1 cellular context compared by ENCODE assay signal in the genomic region with DNA sequence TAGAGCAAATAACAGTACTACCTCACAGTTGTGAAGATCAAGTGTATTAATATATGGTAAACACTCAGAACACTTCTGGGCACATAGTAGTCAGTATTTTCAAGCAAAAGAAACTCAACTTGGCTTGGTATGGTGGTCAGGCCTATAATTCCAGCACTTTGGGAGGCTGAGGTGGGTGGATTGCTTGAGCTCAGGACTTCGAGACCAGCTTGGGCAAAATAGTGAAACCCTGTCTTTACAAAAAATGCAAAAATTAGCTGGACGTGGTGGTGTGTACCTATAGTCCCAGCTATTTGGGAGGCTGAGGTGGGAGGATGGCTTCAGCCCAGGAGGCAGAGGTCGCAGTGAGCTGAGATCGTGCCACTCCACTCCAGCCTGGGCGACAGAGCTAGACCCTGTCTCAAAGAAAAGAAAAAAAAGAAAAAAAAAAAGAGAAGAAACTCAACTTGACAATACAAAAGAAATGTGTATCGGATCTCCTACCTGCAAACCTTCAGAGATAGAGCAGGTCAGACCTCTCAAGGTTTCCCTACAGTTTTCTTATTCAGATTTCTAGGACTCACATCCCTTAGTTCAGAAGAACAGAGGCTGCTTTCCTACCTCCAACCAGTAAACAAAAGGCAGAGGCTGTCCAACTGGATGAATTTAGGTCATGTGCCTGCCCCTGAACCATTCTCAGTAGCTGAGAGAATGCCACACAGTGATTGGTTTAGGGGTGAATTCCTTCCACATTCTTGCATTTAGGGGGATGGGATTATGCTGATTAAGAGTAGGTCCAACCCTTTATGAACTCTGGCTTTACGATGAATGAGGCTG.
TF ChIP-seq lines count a peak whose summit lies in the region.

No MANE protein-coding gene starts in this region.

TF ChIP-seq in HepG2, 621 proteins besides CTCF, POLR2A, EP300 and RAD21 (continued from another document and continues in another):
- TF ChIP-seq, protein P1, sequence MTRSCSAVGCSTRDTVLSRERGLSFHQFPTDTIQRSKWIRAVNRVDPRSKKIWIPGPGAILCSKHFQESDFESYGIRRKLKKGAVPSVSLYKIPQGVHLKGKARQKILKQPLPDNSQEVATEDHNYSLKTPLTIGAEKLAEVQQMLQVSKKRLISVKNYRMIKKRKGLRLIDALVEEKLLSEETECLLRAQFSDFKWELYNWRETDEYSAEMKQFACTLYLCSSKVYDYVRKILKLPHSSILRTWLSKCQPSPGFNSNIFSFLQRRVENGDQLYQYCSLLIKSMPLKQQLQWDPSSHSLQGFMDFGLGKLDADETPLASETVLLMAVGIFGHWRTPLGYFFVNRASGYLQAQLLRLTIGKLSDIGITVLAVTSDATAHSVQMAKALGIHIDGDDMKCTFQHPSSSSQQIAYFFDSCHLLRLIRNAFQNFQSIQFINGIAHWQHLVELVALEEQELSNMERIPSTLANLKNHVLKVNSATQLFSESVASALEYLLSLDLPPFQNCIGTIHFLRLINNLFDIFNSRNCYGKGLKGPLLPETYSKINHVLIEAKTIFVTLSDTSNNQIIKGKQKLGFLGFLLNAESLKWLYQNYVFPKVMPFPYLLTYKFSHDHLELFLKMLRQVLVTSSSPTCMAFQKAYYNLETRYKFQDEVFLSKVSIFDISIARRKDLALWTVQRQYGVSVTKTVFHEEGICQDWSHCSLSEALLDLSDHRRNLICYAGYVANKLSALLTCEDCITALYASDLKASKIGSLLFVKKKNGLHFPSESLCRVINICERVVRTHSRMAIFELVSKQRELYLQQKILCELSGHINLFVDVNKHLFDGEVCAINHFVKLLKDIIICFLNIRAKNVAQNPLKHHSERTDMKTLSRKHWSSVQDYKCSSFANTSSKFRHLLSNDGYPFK (CRISPR knock-in tag; IDR thresholded peaks at IDR 0.05; ENCODE audit: borderline replicate concordance): no peak
- peak; percentile 22; the same call in 1 of the 2 replicates for TF ChIP-seq TAF1 (CRISPR knock-in tag; IDR thresholded peaks at IDR 0.05)
- TF ChIP-seq ZNF616 (CRISPR knock-in tag; IDR thresholded peaks at IDR 0.05; ENCODE audit: low read depth): no peak
- TF ChIP-seq ZNF598 (CRISPR knock-in tag; IDR thresholded peaks at IDR 0.05; ENCODE audit: borderline replicate concordance): peak; percentile 53; the same call in 1 of the 2 replicates
- TF ChIP-seq, protein P2, sequence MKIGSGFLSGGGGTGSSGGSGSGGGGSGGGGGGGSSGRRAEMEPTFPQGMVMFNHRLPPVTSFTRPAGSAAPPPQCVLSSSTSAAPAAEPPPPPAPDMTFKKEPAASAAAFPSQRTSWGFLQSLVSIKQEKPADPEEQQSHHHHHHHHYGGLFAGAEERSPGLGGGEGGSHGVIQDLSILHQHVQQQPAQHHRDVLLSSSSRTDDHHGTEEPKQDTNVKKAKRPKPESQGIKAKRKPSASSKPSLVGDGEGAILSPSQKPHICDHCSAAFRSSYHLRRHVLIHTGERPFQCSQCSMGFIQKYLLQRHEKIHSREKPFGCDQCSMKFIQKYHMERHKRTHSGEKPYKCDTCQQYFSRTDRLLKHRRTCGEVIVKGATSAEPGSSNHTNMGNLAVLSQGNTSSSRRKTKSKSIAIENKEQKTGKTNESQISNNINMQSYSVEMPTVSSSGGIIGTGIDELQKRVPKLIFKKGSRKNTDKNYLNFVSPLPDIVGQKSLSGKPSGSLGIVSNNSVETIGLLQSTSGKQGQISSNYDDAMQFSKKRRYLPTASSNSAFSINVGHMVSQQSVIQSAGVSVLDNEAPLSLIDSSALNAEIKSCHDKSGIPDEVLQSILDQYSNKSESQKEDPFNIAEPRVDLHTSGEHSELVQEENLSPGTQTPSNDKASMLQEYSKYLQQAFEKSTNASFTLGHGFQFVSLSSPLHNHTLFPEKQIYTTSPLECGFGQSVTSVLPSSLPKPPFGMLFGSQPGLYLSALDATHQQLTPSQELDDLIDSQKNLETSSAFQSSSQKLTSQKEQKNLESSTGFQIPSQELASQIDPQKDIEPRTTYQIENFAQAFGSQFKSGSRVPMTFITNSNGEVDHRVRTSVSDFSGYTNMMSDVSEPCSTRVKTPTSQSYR (CRISPR knock-in tag; IDR thresholded peaks at IDR 0.05; ENCODE audit: borderline replicate concordance): peak; percentile 84
- TF ChIP-seq, protein P3, sequence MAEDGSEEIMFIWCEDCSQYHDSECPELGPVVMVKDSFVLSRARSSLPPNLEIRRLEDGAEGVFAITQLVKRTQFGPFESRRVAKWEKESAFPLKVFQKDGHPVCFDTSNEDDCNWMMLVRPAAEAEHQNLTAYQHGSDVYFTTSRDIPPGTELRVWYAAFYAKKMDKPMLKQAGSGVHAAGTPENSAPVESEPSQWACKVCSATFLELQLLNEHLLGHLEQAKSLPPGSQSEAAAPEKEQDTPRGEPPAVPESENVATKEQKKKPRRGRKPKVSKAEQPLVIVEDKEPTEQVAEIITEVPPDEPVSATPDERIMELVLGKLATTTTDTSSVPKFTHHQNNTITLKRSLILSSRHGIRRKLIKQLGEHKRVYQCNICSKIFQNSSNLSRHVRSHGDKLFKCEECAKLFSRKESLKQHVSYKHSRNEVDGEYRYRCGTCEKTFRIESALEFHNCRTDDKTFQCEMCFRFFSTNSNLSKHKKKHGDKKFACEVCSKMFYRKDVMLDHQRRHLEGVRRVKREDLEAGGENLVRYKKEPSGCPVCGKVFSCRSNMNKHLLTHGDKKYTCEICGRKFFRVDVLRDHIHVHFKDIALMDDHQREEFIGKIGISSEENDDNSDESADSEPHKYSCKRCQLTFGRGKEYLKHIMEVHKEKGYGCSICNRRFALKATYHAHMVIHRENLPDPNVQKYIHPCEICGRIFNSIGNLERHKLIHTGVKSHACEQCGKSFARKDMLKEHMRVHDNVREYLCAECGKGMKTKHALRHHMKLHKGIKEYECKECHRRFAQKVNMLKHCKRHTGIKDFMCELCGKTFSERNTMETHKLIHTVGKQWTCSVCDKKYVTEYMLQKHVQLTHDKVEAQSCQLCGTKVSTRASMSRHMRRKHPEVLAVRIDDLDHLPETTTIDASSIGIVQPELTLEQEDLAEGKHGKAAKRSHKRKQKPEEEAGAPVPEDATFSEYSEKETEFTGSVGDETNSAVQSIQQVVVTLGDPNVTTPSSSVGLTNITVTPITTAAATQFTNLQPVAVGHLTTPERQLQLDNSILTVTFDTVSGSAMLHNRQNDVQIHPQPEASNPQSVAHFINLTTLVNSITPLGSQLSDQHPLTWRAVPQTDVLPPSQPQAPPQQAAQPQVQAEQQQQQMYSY (CRISPR knock-in tag; IDR thresholded peaks at IDR 0.05): no peak
- TF ChIP-seq ZNF550 (CRISPR knock-in tag; IDR thresholded peaks at IDR 0.05; ENCODE audit: borderline replicate concordance): no peak
- TF ChIP-seq SOX5 (CRISPR knock-in tag; IDR thresholded peaks at IDR 0.05; ENCODE audit: borderline replicate concordance): peak; percentile 53; the same call in 1 of the 2 replicates
- no peak for TF ChIP-seq BCL6 (CRISPR knock-in tag; IDR thresholded peaks at IDR 0.05)
- peak; percentile 69 for TF ChIP-seq SAP130 (CRISPR knock-in tag; IDR thresholded peaks at IDR 0.05; ENCODE audit: low read depth)
- TF ChIP-seq, protein P4, sequence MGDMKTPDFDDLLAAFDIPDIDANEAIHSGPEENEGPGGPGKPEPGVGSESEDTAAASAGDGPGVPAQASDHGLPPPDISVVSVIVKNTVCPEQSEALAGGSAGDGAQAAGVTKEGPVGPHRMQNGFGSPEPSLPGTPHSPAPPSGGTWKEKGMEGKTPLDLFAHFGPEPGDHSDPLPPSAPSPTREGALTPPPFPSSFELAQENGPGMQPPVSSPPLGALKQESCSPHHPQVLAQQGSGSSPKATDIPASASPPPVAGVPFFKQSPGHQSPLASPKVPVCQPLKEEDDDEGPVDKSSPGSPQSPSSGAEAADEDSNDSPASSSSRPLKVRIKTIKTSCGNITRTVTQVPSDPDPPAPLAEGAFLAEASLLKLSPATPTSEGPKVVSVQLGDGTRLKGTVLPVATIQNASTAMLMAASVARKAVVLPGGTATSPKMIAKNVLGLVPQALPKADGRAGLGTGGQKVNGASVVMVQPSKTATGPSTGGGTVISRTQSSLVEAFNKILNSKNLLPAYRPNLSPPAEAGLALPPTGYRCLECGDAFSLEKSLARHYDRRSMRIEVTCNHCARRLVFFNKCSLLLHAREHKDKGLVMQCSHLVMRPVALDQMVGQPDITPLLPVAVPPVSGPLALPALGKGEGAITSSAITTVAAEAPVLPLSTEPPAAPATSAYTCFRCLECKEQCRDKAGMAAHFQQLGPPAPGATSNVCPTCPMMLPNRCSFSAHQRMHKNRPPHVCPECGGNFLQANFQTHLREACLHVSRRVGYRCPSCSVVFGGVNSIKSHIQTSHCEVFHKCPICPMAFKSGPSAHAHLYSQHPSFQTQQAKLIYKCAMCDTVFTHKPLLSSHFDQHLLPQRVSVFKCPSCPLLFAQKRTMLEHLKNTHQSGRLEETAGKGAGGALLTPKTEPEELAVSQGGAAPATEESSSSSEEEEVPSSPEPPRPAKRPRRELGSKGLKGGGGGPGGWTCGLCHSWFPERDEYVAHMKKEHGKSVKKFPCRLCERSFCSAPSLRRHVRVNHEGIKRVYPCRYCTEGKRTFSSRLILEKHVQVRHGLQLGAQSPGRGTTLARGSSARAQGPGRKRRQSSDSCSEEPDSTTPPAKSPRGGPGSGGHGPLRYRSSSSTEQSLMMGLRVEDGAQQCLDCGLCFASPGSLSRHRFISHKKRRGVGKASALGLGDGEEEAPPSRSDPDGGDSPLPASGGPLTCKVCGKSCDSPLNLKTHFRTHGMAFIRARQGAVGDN (CRISPR knock-in tag; IDR thresholded peaks at IDR 0.05): peak; percentile 21
- no peak for TF ChIP-seq NR2F6 (IDR thresholded peaks at IDR 0.05)
- 0 out of 2 replicates have a peak, but pooled peaks have one; percentile 9 for TF ChIP-seq NR2F6 (CRISPR knock-in tag; IDR thresholded peaks at IDR 0.05)
- peak; percentile 2; the same call in 1 of the 2 replicates for TF ChIP-seq MAFF (IDR thresholded peaks at IDR 0.05; ENCODE audit: low read depth, low read length)
- TF ChIP-seq NFYC (CRISPR knock-in tag; IDR thresholded peaks at IDR 0.05): peak; percentile 76
- TF ChIP-seq, protein P5, sequence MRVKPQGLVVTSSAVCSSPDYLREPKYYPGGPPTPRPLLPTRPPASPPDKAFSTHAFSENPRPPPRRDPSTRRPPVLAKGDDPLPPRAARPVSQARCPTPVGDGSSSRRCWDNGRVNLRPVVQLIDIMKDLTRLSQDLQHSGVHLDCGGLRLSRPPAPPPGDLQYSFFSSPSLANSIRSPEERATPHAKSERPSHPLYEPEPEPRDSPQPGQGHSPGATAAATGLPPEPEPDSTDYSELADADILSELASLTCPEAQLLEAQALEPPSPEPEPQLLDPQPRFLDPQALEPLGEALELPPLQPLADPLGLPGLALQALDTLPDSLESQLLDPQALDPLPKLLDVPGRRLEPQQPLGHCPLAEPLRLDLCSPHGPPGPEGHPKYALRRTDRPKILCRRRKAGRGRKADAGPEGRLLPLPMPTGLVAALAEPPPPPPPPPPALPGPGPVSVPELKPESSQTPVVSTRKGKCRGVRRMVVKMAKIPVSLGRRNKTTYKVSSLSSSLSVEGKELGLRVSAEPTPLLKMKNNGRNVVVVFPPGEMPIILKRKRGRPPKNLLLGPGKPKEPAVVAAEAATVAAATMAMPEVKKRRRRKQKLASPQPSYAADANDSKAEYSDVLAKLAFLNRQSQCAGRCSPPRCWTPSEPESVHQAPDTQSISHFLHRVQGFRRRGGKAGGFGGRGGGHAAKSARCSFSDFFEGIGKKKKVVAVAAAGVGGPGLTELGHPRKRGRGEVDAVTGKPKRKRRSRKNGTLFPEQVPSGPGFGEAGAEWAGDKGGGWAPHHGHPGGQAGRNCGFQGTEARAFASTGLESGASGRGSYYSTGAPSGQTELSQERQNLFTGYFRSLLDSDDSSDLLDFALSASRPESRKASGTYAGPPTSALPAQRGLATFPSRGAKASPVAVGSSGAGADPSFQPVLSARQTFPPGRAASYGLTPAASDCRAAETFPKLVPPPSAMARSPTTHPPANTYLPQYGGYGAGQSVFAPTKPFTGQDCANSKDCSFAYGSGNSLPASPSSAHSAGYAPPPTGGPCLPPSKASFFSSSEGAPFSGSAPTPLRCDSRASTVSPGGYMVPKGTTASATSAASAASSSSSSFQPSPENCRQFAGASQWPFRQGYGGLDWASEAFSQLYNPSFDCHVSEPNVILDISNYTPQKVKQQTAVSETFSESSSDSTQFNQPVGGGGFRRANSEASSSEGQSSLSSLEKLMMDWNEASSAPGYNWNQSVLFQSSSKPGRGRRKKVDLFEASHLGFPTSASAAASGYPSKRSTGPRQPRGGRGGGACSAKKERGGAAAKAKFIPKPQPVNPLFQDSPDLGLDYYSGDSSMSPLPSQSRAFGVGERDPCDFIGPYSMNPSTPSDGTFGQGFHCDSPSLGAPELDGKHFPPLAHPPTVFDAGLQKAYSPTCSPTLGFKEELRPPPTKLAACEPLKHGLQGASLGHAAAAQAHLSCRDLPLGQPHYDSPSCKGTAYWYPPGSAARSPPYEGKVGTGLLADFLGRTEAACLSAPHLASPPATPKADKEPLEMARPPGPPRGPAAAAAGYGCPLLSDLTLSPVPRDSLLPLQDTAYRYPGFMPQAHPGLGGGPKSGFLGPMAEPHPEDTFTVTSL (CRISPR knock-in tag; IDR thresholded peaks at IDR 0.05; ENCODE audit: borderline replicate concordance): 0 out of 2 replicates have a peak, but pooled peaks have one; percentile 14
- TF ChIP-seq, protein P6, sequence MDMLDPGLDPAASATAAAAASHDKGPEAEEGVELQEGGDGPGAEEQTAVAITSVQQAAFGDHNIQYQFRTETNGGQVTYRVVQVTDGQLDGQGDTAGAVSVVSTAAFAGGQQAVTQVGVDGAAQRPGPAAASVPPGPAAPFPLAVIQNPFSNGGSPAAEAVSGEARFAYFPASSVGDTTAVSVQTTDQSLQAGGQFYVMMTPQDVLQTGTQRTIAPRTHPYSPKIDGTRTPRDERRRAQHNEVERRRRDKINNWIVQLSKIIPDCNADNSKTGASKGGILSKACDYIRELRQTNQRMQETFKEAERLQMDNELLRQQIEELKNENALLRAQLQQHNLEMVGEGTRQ (IDR thresholded peaks at IDR 0.05; ENCODE audit: low read depth, low read length): peak; percentile 78
- TF ChIP-seq, protein P6 (CRISPR knock-in tag; IDR thresholded peaks at IDR 0.05; ENCODE audit: borderline replicate concordance): peak; percentile 85; the same call in 1 of the 2 replicates
- peak; percentile 67 for TF ChIP-seq NFYB (CRISPR knock-in tag; IDR thresholded peaks at IDR 0.05)
- TF ChIP-seq ZFP82 (CRISPR knock-in tag; IDR thresholded peaks at IDR 0.05; ENCODE audit: borderline replicate concordance): no peak
- TF ChIP-seq, protein P7, sequence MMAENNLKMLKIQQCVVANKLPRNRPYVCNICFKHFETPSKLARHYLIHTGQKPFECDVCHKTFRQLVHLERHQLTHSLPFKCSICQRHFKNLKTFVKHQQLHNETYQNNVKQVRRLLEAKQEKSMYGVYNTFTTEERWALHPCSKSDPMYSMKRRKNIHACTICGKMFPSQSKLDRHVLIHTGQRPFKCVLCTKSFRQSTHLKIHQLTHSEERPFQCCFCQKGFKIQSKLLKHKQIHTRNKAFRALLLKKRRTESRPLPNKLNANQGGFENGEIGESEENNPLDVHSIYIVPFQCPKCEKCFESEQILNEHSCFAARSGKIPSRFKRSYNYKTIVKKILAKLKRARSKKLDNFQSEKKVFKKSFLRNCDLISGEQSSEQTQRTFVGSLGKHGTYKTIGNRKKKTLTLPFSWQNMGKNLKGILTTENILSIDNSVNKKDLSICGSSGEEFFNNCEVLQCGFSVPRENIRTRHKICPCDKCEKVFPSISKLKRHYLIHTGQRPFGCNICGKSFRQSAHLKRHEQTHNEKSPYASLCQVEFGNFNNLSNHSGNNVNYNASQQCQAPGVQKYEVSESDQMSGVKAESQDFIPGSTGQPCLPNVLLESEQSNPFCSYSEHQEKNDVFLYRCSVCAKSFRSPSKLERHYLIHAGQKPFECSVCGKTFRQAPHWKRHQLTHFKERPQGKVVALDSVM (CRISPR knock-in tag; IDR thresholded peaks at IDR 0.05): peak; percentile 95
- no peak for TF ChIP-seq ZNF432 (CRISPR knock-in tag; IDR thresholded peaks at IDR 0.05; ENCODE audit: borderline replicate concordance)
- 0 out of 2 replicates have a peak, but pooled peaks have one; percentile 15 for TF ChIP-seq ZNF644 (CRISPR knock-in tag; IDR thresholded peaks at IDR 0.05; ENCODE audit: low read depth)
